31 cellular contexts compared by ENCODE assay signal in the genomic region with DNA sequence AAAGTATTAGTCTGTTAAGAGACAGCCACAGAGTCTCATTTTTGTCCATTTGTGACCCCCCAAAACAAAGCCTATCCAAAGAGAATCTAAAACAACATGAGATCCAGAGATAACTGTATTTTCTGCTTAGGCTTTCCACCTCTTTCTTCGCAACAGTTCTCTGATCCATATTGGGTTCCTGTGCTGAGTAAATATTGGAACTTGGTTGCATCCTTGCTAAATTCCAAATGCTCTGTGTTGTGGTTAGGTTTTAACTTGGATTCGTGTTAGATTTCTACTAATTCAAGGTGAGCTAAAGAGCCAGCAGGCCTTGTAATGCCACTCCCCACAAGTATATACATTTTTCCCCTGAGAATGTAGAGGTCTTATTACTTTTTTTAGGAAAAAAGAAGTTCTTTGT. TPM values are rescaled to one million over a fixed set of nuclear protein-coding genes. Genes with fewer than 3 reads are reported as not detected.
"Had no signal": no experiment of that assay in that cellular context is flagged by ENCODE, and none has a peak within 500 bp of the region (broad histone marks: within the 10 kb centered on the region; RNA-seq: fewer than 3 reads in every experiment).

No MANE protein-coding gene starts in this region.

- H3K9me3 ChIP-seq: colonic mucosa, esophagus muscularis mucosa, esophagus squamous epithelium, gastrocnemius medialis, gastroesophageal sphincter, heart left ventricle had no signal

- DNase-seq: colonic mucosa; cortex of kidney; dermis blood vessel endothelial cell; dorsolateral prefrontal cortex; effector CD4-positive, alpha-beta T cell; effector CD8-positive, alpha-beta T cell; effector memory CD4-positive, alpha-beta T cell; effector memory CD8-positive, alpha-beta T cell; endodermal cell; erythroblast; esophagus squamous epithelium; foreskin fibroblast; foreskin keratinocyte; foreskin melanocyte; gastrocnemius medialis; glutamatergic neuron; head of caudate nucleus; heart left ventricle had no signal

- FAIRE-seq: colon, endometrium, endothelial cell of umbilical vein, frontal cortex had no signal

- H3K27me3 ChIP-seq: colonic mucosa, dorsolateral prefrontal cortex, esophagus squamous epithelium, foreskin keratinocyte, gastrocnemius medialis, gastroesophageal sphincter, heart left ventricle had no signal

- H3K4me3 ChIP-seq: colonic mucosa, coronary artery, dorsolateral prefrontal cortex, esophagus muscularis mucosa, esophagus squamous epithelium, gastrocnemius medialis, gastroesophageal sphincter, heart left ventricle had no signal

- H3K27ac ChIP-seq: colonic mucosa, coronary artery, dorsolateral prefrontal cortex, epithelial cell of prostate, esophagus muscularis mucosa, esophagus squamous epithelium, foreskin keratinocyte, gastrocnemius medialis, gastroesophageal sphincter, heart left ventricle had no signal

- ATAC-seq: effector memory CD8-positive, alpha-beta T cell; esophagus mucosa; foreskin keratinocyte; gastrocnemius medialis; gastroesophageal sphincter; heart left ventricle had no signal

- H3K36me3 ChIP-seq: colonic mucosa, esophagus muscularis mucosa, esophagus squamous epithelium, gastrocnemius medialis, gastroesophageal sphincter had no signal

- H3K4me1 ChIP-seq: colonic mucosa, esophagus muscularis mucosa, esophagus squamous epithelium, foreskin keratinocyte, gastrocnemius medialis, gastroesophageal sphincter, heart left ventricle had no signal

RNA-seq across cellular contexts. Expression of gene FMO1, which starts 29.2 kb away (rescaled TPM):
- total RNA-seq: colonic mucosa, dermis blood vessel endothelial cell, dermis microvascular lymphatic vessel endothelial cell, endodermal cell, endothelial cell of umbilical vein, epithelial cell of proximal tubule, fibroblast of lung, foreskin keratinocyte, glomerular endothelial cell had no signal
- polyA plus RNA-seq: endothelial cell of umbilical vein, foreskin keratinocyte had no signal
